In genomic region chr4:124484940-124485339, GRCh38 we compare ENCODE assay signal across 5 cellular contexts.
"Had no signal": no experiment of that assay in that cellular context is flagged by ENCODE, and none has a peak within 500 bp of the region (broad histone marks: within the 10 kb centered on the region; RNA-seq: fewer than 3 reads in every experiment).

No MANE protein-coding gene starts in this region.

- DNase-seq: H9, HCEC 1CT, IMR-90 had no signal

- H3K4me3 Mint-ChIP-seq: GM23338, H9 had no signal

- H3K4me3 ChIP-seq: GM23338, K562 had no signal

- ATAC-seq: GM23338, K562 had no signal

- H2AFZ ChIP-seq: GM23338 had no signal

- H3K27ac Mint-ChIP-seq: GM23338, H9 had no signal

- H3K4me2 ChIP-seq: GM23338 had no signal
